ENCODE assay signal across 8 cellular contexts in the genomic region with DNA sequence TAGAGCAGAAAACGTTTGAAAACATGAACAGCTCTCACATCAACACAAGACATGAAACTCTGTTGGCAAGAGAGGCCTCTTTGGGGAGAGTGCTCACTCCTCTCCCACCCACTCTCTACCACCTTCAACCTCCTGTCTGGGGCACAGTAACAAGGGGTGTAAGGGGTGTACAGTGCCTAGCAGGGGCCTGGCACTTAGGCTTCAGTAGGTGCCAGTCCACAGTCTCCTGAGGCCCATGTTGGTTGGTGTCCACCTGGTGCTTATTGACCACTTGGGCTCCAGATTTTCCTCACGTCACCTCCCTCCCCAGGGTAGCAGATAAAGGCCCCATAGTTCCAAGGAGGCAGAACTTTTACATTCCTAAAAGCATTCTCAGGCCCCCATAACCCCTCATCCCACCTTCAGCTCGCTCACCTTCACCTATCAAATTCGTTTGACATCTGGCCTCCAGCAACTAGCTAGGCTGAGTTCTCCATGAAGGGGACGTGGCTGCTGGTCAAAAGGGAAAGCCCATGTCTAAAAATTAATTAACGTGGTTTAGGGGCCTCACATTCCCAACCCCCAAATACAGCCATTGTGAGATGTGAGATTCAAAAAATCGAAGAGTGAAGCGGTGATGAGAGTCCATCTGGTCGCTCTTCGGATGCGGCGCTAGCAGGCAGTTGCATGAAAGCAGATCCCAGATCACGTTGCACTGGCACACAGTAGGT. TPM values are rescaled to one million over a fixed set of nuclear protein-coding genes. Genes with fewer than 3 reads are reported as not detected.
A peak's percentile ranks its signal among the peaks of the same experiment; 100 is the strongest.
DNase-seq lines count a peak whose midpoint lies in the region; ATAC-seq and TF ChIP-seq lines count a peak whose summit lies in the region.

No MANE protein-coding gene starts in this region.

- H3K36me3 Mint-ChIP-seq in activated T-cell treated with anti-CD3 and anti-CD28 coated beads, Interleukin-2, amount 50 U/mL, for 4 hours (ENCODE audit: insufficient read depth): peaks cover 7% of the 10 kb centered on the region

- H3K27me3 ChIP-seq in right lobe of liver (no peaks in the 10 kb centered on the region), tibial nerve (no peaks in the 10 kb centered on the region)

- H3K4me3 ChIP-seq in astrocyte of the cerebellum (ENCODE audit: low read depth, low read length): peak overlapping the region; percentile 56
- peak overlapping the region; percentile 42 to 93 (median 92) for H3K4me3 ChIP-seq in right lobe of liver
- H3K4me3 ChIP-seq in tibial nerve: peak overlapping the region; percentile 68 to 95 (median 92)

- H3K4me1 ChIP-seq in right lobe of liver (peaks cover 0 to 28% (median 5%) of the 10 kb centered on the region in 4 donors), tibial nerve (peaks cover 9 to 44% (median 31%) of the 10 kb centered on the region in 4 donors)

- H3K4me1 Mint-ChIP-seq in activated T-cell treated with anti-CD3 and anti-CD28 coated beads, Interleukin-2, amount 50 U/mL, for 4 hours (ENCODE audit: low read depth): peaks cover 47% of the 10 kb centered on the region

- peak overlapping the region; percentile 97 for H3K4me3 Mint-ChIP-seq in activated T-cell treated with anti-CD3 and anti-CD28 coated beads, Interleukin-2, amount 50 U/mL, for 4 hours

- intact Hi-C loops in right lobe of liver (cut with DNase I): no loop called here

- TF ChIP-seq POLR2A in right lobe of liver (IDR thresholded peaks at IDR 0.05) (no peak), tibial nerve (IDR thresholded peaks at IDR 0.05) (no peak), GM18505 (IDR thresholded peaks at IDR 0.05; ENCODE audit: borderline replicate concordance, extremely low read depth, insufficient read depth, insufficient read length) (no peak)

- H3K9me3 Mint-ChIP-seq in activated T-cell treated with anti-CD3 and anti-CD28 coated beads, Interleukin-2, amount 50 U/mL, for 4 hours: no peaks in the 10 kb centered on the region

- no peaks in the 10 kb centered on the region for H3K27me3 Mint-ChIP-seq in activated T-cell treated with anti-CD3 and anti-CD28 coated beads, Interleukin-2, amount 50 U/mL, for 4 hours (ENCODE audit: low read depth)

- no peak for ATAC-seq in activated T-cell treated with anti-CD3 and anti-CD28 coated beads, Interleukin-2, amount 50 U/mL, for 4 hours
- ATAC-seq in right lobe of liver (no peak), GM18505 (IDR thresholded peaks at IDR 0.05; ENCODE audit: unreplicated experiment) (no peak), HG03139 (IDR thresholded peaks at IDR 0.05; ENCODE audit: unreplicated experiment) (no peak)

- no peak for DNase-seq in activated T-cell treated with anti-CD3 and anti-CD28 coated beads, Interleukin-2, amount 50 U/mL, for 4 hours
- DNase-seq in activated T-cell treated with anti-CD3 and anti-CD28 coated beads, Interleukin-2, amount 50 U/mL, for 1 hour: no peak
- DNase-seq in astrocyte of the cerebellum (ENCODE audit: low read depth) (no peak), right lobe of liver (no peak), tibial nerve (ENCODE audit: low spot score in 2 of 2) (no peak), AML-193 (lab: John Stamatoyannopoulos, UW) (no peak)

- no peaks in the 10 kb centered on the region for H3K9me3 ChIP-seq in right lobe of liver
- no peaks in the 10 kb centered on the region for H3K9me3 ChIP-seq in tibial nerve

- TF ChIP-seq CTCF in astrocyte of the cerebellum (IDR thresholded peaks at IDR 0.05; ENCODE audit: low read depth, low read length, missing control alignments) (no peak), right lobe of liver (IDR thresholded peaks at IDR 0.05) (no peak), tibial nerve (IDR thresholded peaks at IDR 0.05) (no peak)

- peak overlapping the region in 1 of 3 donors; percentile 80 for H3K27ac ChIP-seq in right lobe of liver
- peak overlapping the region; percentile 92 to 98 (median 96) for H3K27ac ChIP-seq in tibial nerve

- 67% methylated on average over 9 of the region's 13 CpGs for WGBS in right lobe of liver (ENCODE audit: insufficient coverage, low coverage, low lambda C conversion rate, missing lambda C conversion rate)
- WGBS in tibial nerve, 2 donors: 67 to 69% methylated on average over 13 of the region's 13 CpGs

- in situ Hi-C loops in astrocyte of the cerebellum (cut with HindIII; ENCODE audit: low sequenced_read_pairs): no loop called here

- H3K36me3 ChIP-seq in right lobe of liver (no peaks in the 10 kb centered on the region), tibial nerve (peaks cover 0 to 5% (median 0%) of the 10 kb centered on the region in 3 donors)

- no peak for TF ChIP-seq EP300 in tibial nerve (IDR thresholded peaks at IDR 0.05)

RNA-seq across cellular contexts. Expression of a gene that starts 0.7 kb away (rescaled TPM):
- total RNA-seq in activated T-cell treated with anti-CD3 and anti-CD28 coated beads, Interleukin-2, amount 50 U/mL, for 4 hours: 10 to 100 TPM; 83.2 to 90.5 (median 84.0) TPM
- total RNA-seq in right lobe of liver: 10 to 100 TPM; 15.7 to 34.7 (median 23.6) TPM
- 100 to 1,000 TPM in 2 of 4 donors, 10 to 100 TPM in 2; 49.2 to 147 (median 102) TPM for total RNA-seq in tibial nerve

RNA-seq across cellular contexts. Expression of a gene that starts 11.1 kb away (rescaled TPM):
- total RNA-seq in activated T-cell treated with anti-CD3 and anti-CD28 coated beads, Interleukin-2, amount 50 U/mL, for 4 hours: 1 to 10 TPM; 4.6 to 5.8 (median 5.7) TPM
- total RNA-seq in right lobe of liver (10 to 100 TPM in 3 of 6 experiments, 1 to 10 TPM in 3; 9.0 to 14.2 (median 10.2) TPM), tibial nerve (10 to 100 TPM; 31.6 to 50.4 (median 41.4) TPM)
